8 cellular contexts compared by ENCODE assay signal in genomic region chr20:2756056-2756611, GRCh38. TPM values are rescaled to one million over a fixed set of nuclear protein-coding genes. Genes with fewer than 3 reads are reported as not detected.
DNase-seq lines count a peak whose midpoint lies in the region; ATAC-seq lines count a peak whose summit lies in the region.

No MANE protein-coding gene starts in this region.

- intact Hi-C loops in head of caudate nucleus (cut with DNase I) = no loop called here

- DNase-seq in COLO829 (ENCODE audit: low spot score) = peak; percentile 78
- DNase-seq in HT-29 (ENCODE audit: low spot score) = peak; percentile 28
- peak; percentile 72 to 73 for DNase-seq in T47D (ENCODE audit: low read depth in 1 of 2, low spot score in 1 of 2)
- DNase-seq in myocyte (ENCODE audit: low read depth) = peak; percentile 61
- no peak for DNase-seq in head of caudate nucleus
- DNase-seq in GOT3 (lab: John Stamatoyannopoulos, UW) = no peak

- in situ Hi-C loops in T47D (cut with HindIII; ENCODE audit: low pct_unique_long_range_greater_than_20kb, low sequenced_read_pairs) = no loop called here

- no peak for ATAC-seq in activated CD4-positive, CD25-positive, alpha-beta regulatory T cell treated with anti-CD3 and anti-CD28 coated beads, Interleukin-2, amount 50 U/mL, for 24 hours
- no peak for ATAC-seq in GM21528 (IDR thresholded peaks at IDR 0.05; ENCODE audit: low FRiP score, unreplicated experiment)

RNA-seq across cellular contexts. Expression of gene CPXM1, which starts 44.3 kb away (rescaled TPM):
- not detected in 2 replicates for total RNA-seq in HT-29 (2014; rRNA removed; shearing (Covaris generic))
- total RNA-seq in myocyte = not detected in 2 replicates
- polyA plus RNA-seq in myocyte (2012) = not detected

RNA-seq across cellular contexts. Expression of gene C20orf141, which starts 58.7 kb away (rescaled TPM):
- total RNA-seq in HT-29 (2014; rRNA removed; shearing (Covaris generic)) = not detected in 2 replicates
- not detected in 2 replicates for total RNA-seq in myocyte
- polyA plus RNA-seq in myocyte (2012) = not detected

Comparison
In these comparisons a context has a peak if more than half of its experiments do, and no peak if none do; other contexts are left out.
1. DNase-seq: peak in COLO829 (single experiment), HT-29 (single experiment), T47D (2 of 2) and myocyte (single experiment); none in head of caudate nucleus (0 of 42) and GOT3 (single experiment).